13 cellular contexts compared by ENCODE assay signal in genomic region chr13:114044486-114044885, GRCh38.
DNase-seq lines count a peak whose midpoint lies in the region; ATAC-seq and TF ChIP-seq lines count a peak whose summit lies in the region.
"Had no signal": no experiment of that assay in that cellular context is flagged by ENCODE, and none has a peak within 500 bp of the region (broad histone marks: within the 10 kb centered on the region; RNA-seq: fewer than 3 reads in every experiment).

No MANE protein-coding gene starts in this region.

- ATAC-seq in activated naive CD8-positive, alpha-beta T cell treated with anti-CD3 and anti-CD28 coated beads, Interleukin-2, amount 50 U/mL, for 24 hours, result no peak
- ATAC-seq in memory B cell (ENCODE audit: low read depth) (no peak), GM18505 (IDR thresholded peaks at IDR 0.05; ENCODE audit: unreplicated experiment) (no peak)
- ATAC-seq: stimulated activated naive CD8-positive, alpha-beta T cell treated with anti-CD3 and anti-CD28 coated beads, Interleukin-15, amount 100 ng/mL, for 72 hours had no signal

- H3K9me3 Mint-ChIP-seq in activated naive CD8-positive, alpha-beta T cell treated with anti-CD3 and anti-CD28 coated beads, Interleukin-2, amount 50 U/mL, for 24 hours, result no peaks in the 10 kb centered on the region
- H3K9me3 Mint-ChIP-seq in memory B cell, result no peaks in the 10 kb centered on the region
- H3K9me3 Mint-ChIP-seq: stimulated activated naive CD8-positive, alpha-beta T cell treated with anti-CD3 and anti-CD28 coated beads, Interleukin-15, amount 100 ng/mL, for 72 hours had no signal

- intact Hi-C loops in A673 (cut with micrococcal nuclease; ENCODE audit: unreplicated experiment), result no loop called here

- H3K27ac Mint-ChIP-seq in activated naive CD8-positive, alpha-beta T cell treated with anti-CD3 and anti-CD28 coated beads, Interleukin-2, amount 50 U/mL, for 24 hours, result peak overlapping the region; percentile 80
- peak overlapping the region; percentile 93 for H3K27ac Mint-ChIP-seq in memory B cell

- peaks cover 51% of the 10 kb centered on the region for H3K4me1 Mint-ChIP-seq in activated naive CD8-positive, alpha-beta T cell treated with anti-CD3 and anti-CD28 coated beads, Interleukin-2, amount 50 U/mL, for 24 hours
- peaks cover 43% of the 10 kb centered on the region for H3K4me1 Mint-ChIP-seq in memory B cell

- H3K9me3 ChIP-seq in A673 (ENCODE audit: low read depth, low read length, poor library complexity, severe bottlenecking), result no peaks in the 10 kb centered on the region

- DNase-seq in A673 (ENCODE audit: low spot score), result peak; percentile 11
- DNase-seq in HL-60 (ENCODE audit: low read depth in 1 of 2, low spot score in 1 of 2), result peak; percentile 76 to 78
- DNase-seq in activated naive CD8-positive, alpha-beta T cell treated with anti-CD3 and anti-CD28 coated beads, Interleukin-2, amount 50 U/mL, for 24 hours, result no peak
- no peak for DNase-seq in memory B cell (ENCODE audit: low spot score in 2 of 2)
- no peak for DNase-seq in RPMI8226
- no peak for DNase-seq in epidermal melanocyte (ENCODE audit: insufficient read length, low spot score)
- DNase-seq in effector CD4-positive, alpha-beta T cell, result no peak
- DNase-seq: activated CD4-positive, alpha-beta T cell treated with anti-CD3 and anti-CD28 coated beads for 48 hours; left cardiac atrium; small intestine; stimulated activated naive CD8-positive, alpha-beta T cell treated with anti-CD3 and anti-CD28 coated beads, Interleukin-15, amount 100 ng/mL, for 72 hours had no signal

- H3K4me1 ChIP-seq in A673 (ENCODE audit: insufficient read depth, low read length, poor library complexity, severe bottlenecking), result no peaks in the 10 kb centered on the region

- POLR2A ChIA-PET in A673 (lab: Charles Lee; ENCODE audit: low non-redundant PET), result interaction anchor here (0.6 kb wide), 1 partner anchor 457 kb away, joined by 3 read pairs; no protein-coding TSS in a partner anchor

- peaks cover 18% of the 10 kb centered on the region for H3K36me3 Mint-ChIP-seq in activated naive CD8-positive, alpha-beta T cell treated with anti-CD3 and anti-CD28 coated beads, Interleukin-2, amount 50 U/mL, for 24 hours (ENCODE audit: low read depth)
- H3K36me3 Mint-ChIP-seq in memory B cell, result peaks cover 22% of the 10 kb centered on the region

- no peak overlapping the region for H3K4me3 Mint-ChIP-seq in activated naive CD8-positive, alpha-beta T cell treated with anti-CD3 and anti-CD28 coated beads, Interleukin-2, amount 50 U/mL, for 24 hours
- peak overlapping the region; percentile 11 for H3K4me3 Mint-ChIP-seq in memory B cell

- BruUV-seq in A673 (replicated peaks; lab: Mats Ljungman, UMichigan), result no TSS peak

- H3K27ac ChIP-seq in A673 (ENCODE audit: low read depth, low read length, poor library complexity, severe bottlenecking) (no peak overlapping the region), HL-60 (replicated peaks) (peak overlapping the region; percentile 56)

- H3K4me3 ChIP-seq in A673 (ENCODE audit: low read depth, low read length, poor library complexity, severe bottlenecking) (no peak overlapping the region), HL-60 (replicated peaks; ENCODE audit: insufficient read depth, low read length) (no peak overlapping the region)
- H3K4me3 ChIP-seq: coronary artery had no signal

- H3K27me3 ChIP-seq in A673 (replicated peaks; ENCODE audit: insufficient read depth, low read depth, low read length, poor library complexity) (no peaks in the 10 kb centered on the region), HL-60 (ENCODE audit: insufficient read depth, poor library complexity, severe bottlenecking) (no peaks in the 10 kb centered on the region)

- H3K36me3 ChIP-seq in A673 (ENCODE audit: insufficient read depth, low read length, poor library complexity, severe bottlenecking), result no peaks in the 10 kb centered on the region

- TF ChIP-seq CTCF in A673 (conservative IDR thresholded peaks at IDR 0.05; ENCODE audit: low read depth, low read length) (no peak), HL-60 (IDR thresholded peaks at IDR 0.05; ENCODE audit: insufficient read depth, low read length) (no peak)

- H3K27me3 Mint-ChIP-seq in activated naive CD8-positive, alpha-beta T cell treated with anti-CD3 and anti-CD28 coated beads, Interleukin-2, amount 50 U/mL, for 24 hours, result no peaks in the 10 kb centered on the region
- H3K27me3 Mint-ChIP-seq in memory B cell, result no peaks in the 10 kb centered on the region
- H3K27me3 Mint-ChIP-seq: stimulated activated naive CD8-positive, alpha-beta T cell treated with anti-CD3 and anti-CD28 coated beads, Interleukin-15, amount 100 ng/mL, for 72 hours had no signal

- CTCF ChIA-PET in A673 (lab: Charles Lee), result no interaction called here

- no peak for TF ChIP-seq POLR2A in GM18505 (IDR thresholded peaks at IDR 0.05; ENCODE audit: borderline replicate concordance, extremely low read depth, insufficient read depth, insufficient read length)

Comparison
In these comparisons a context has a peak if more than half of its experiments do, and no peak if none do; other contexts are left out.
1. DNase-seq: peak in A673 (single experiment) and HL-60 (2 of 2); none in activated naive CD8-positive, alpha-beta T cell treated with anti-CD3 and anti-CD28 coated beads, Interleukin-2, amount 50 U/mL, for 24 hours (single experiment), memory B cell (0 of 2), RPMI8226 (single experiment), epidermal melanocyte (single experiment) and effector CD4-positive, alpha-beta T cell (single experiment).